ENCODE assay signal across 18 cellular contexts in genomic region chr1:230375795-230376194, GRCh38. TPM values are rescaled to one million over a fixed set of nuclear protein-coding genes. Genes with fewer than 3 reads are reported as not detected.
A peak's percentile ranks its signal among the peaks of the same experiment; 100 is the strongest.
DNase-seq lines count a peak whose midpoint lies in the region; ATAC-seq and TF ChIP-seq lines count a peak whose summit lies in the region.
"Had no signal": no experiment of that assay in that cellular context is flagged by ENCODE, and none has a peak within 500 bp of the region (broad histone marks: within the 10 kb centered on the region; RNA-seq: fewer than 3 reads in every experiment).

No MANE protein-coding gene starts in this region.

- no peak for TF ChIP-seq CTCF in dorsolateral prefrontal cortex (IDR thresholded peaks at IDR 0.05 in 54 of 56, conservative IDR thresholded peaks at IDR 0.05 in 2 of 56; ENCODE audit: low read depth in 1 of 56, partially characterized antibody in 56 of 56)

- H3K27ac ChIP-seq in dorsolateral prefrontal cortex: peak overlapping the region; percentile 51 to 97 (median 88)
- H3K27ac ChIP-seq: foreskin keratinocyte, ovary had no signal

- H3K36me3 Mint-ChIP-seq in activated CD4-positive, alpha-beta T cell treated with anti-CD3 and anti-CD28 coated beads, Interleukin-2, amount 10 ng/mL, durations not matched to agents 24 days and 14 days (ENCODE audit: low read depth): no peaks in the 10 kb centered on the region
- H3K36me3 Mint-ChIP-seq: activated naive CD4-positive, alpha-beta T cell treated with anti-CD3 and anti-CD28 coated beads, Interleukin-2, amount 10 ng/mL, durations not matched to agents 7 days and 5 days had no signal

- intact Hi-C loops in dorsolateral prefrontal cortex (cut with DNase I): loop anchor here (2.0 to 10.0 kb wide), 4 partner anchors 49 to 267 kb away; partner anchors contain the start of genes COG2 (in 1 of the 2) and PGBD5 (in 1 of the 2)
- intact Hi-C loops in activated CD4-positive, alpha-beta T cell treated with anti-CD3 and anti-CD28 coated beads, Interleukin-2, amount 10 ng/mL, durations not matched to agents 24 days and 14 days (cut with micrococcal nuclease): no loop called here

- H3K27me3 Mint-ChIP-seq in activated CD4-positive, alpha-beta T cell treated with anti-CD3 and anti-CD28 coated beads, Interleukin-2, amount 10 ng/mL, durations not matched to agents 24 days and 14 days: peaks cover 9% of the 10 kb centered on the region

- H3K4me1 Mint-ChIP-seq in activated CD4-positive, alpha-beta T cell treated with anti-CD3 and anti-CD28 coated beads, Interleukin-2, amount 10 ng/mL, durations not matched to agents 24 days and 14 days: no peaks in the 10 kb centered on the region
- H3K4me1 Mint-ChIP-seq: activated naive CD4-positive, alpha-beta T cell treated with anti-CD3 and anti-CD28 coated beads, Interleukin-2, amount 10 ng/mL, durations not matched to agents 7 days and 5 days; immature natural killer cell; mesothelial cell of epicardium; stimulated activated naive CD8-positive, alpha-beta T cell treated with anti-CD3 and anti-CD28 coated beads, Interleukin-15, amount 100 ng/mL, for 72 hours had no signal

- peak overlapping the region in 12 of 59 donors; percentile 4 to 42 (median 13) for H3K4me3 ChIP-seq in dorsolateral prefrontal cortex
- H3K4me3 ChIP-seq: GM23338, MG63, ovary had no signal

- DNase-seq in NCI-H1105 (lab: John Stamatoyannopoulos, UW): peak; percentile 38
- peak; percentile 75 for DNase-seq in NCI-H345 (lab: John Stamatoyannopoulos, UW)
- peak in 7 of 10 donors; percentile 57 to 78 (median 65) for DNase-seq in dorsolateral prefrontal cortex
- DNase-seq in nucleus accumbens (lab: John Stamatoyannopoulos, UW): peak in 30 of 56 donors; percentile 20 to 64 (median 44)
- no peak for DNase-seq in activated CD4-positive, alpha-beta T cell treated with anti-CD3 and anti-CD28 coated beads, Interleukin-2, amount 10 ng/mL, durations not matched to agents 24 days and 14 days
- DNase-seq in left lobe of liver (ENCODE audit: low spot score): no peak
- no peak for DNase-seq in AG08396 (ENCODE audit: low spot score)
- DNase-seq in effector CD8-positive, alpha-beta T cell (lab: John Stamatoyannopoulos, UW): no peak
- DNase-seq: activated CD8-positive, alpha-beta memory T cell treated with anti-CD3 and anti-CD28 coated beads, Interleukin-2, amount 50 U/mL, for 48 hours; activated naive CD4-positive, alpha-beta T cell treated with anti-CD3 and anti-CD28 coated beads, Interleukin-2, amount 10 ng/mL, durations not matched to agents 7 days and 5 days; foreskin keratinocyte; immature natural killer cell; MG63; ovary; RPMI8226; stimulated activated naive CD8-positive, alpha-beta T cell treated with anti-CD3 and anti-CD28 coated beads, Interleukin-15, amount 100 ng/mL, for 72 hours had no signal

- peaks cover 16% of the 10 kb centered on the region for H3K9me3 Mint-ChIP-seq in activated CD4-positive, alpha-beta T cell treated with anti-CD3 and anti-CD28 coated beads, Interleukin-2, amount 10 ng/mL, durations not matched to agents 24 days and 14 days

- H3K27me3 ChIP-seq in dorsolateral prefrontal cortex: no peaks in the 10 kb centered on the region
- H3K27me3 ChIP-seq: ovary had no signal

- H3K4me3 Mint-ChIP-seq in activated CD4-positive, alpha-beta T cell treated with anti-CD3 and anti-CD28 coated beads, Interleukin-2, amount 10 ng/mL, durations not matched to agents 24 days and 14 days: no peak overlapping the region
- H3K4me3 Mint-ChIP-seq: activated naive CD4-positive, alpha-beta T cell treated with anti-CD3 and anti-CD28 coated beads, Interleukin-2, amount 10 ng/mL, durations not matched to agents 7 days and 5 days; GM23338; immature natural killer cell; mesothelial cell of epicardium; stimulated activated naive CD8-positive, alpha-beta T cell treated with anti-CD3 and anti-CD28 coated beads, Interleukin-15, amount 100 ng/mL, for 72 hours had no signal

- ATAC-seq in left lobe of liver: no peak
- ATAC-seq: foreskin keratinocyte; GM23338; stimulated activated naive CD8-positive, alpha-beta T cell treated with anti-CD3 and anti-CD28 coated beads, Interleukin-15, amount 100 ng/mL, for 72 hours had no signal

- H3K27ac Mint-ChIP-seq in activated CD4-positive, alpha-beta T cell treated with anti-CD3 and anti-CD28 coated beads, Interleukin-2, amount 10 ng/mL, durations not matched to agents 24 days and 14 days: no peak overlapping the region
- H3K27ac Mint-ChIP-seq: activated naive CD4-positive, alpha-beta T cell treated with anti-CD3 and anti-CD28 coated beads, Interleukin-2, amount 10 ng/mL, durations not matched to agents 7 days and 5 days; GM23338; immature natural killer cell; mesothelial cell of epicardium; stimulated activated naive CD8-positive, alpha-beta T cell treated with anti-CD3 and anti-CD28 coated beads, Interleukin-15, amount 100 ng/mL, for 72 hours had no signal

RNA-seq across cellular contexts. Expression of gene PGBD5, which starts 50.3 kb away (rescaled TPM):
- total RNA-seq in dorsolateral prefrontal cortex (100 to 1,000 TPM in 40 of 120 experiments, 10 to 100 TPM in 80; 42.3 to 119 (median 92.1) TPM), left lobe of liver (7.5 TPM)
- total RNA-seq in activated CD4-positive, alpha-beta T cell treated with anti-CD3 and anti-CD28 coated beads, Interleukin-2, amount 10 ng/mL, durations not matched to agents 24 days and 14 days: 0.09 TPM in 1 of 2 replicates, not detected in the other

Comparison
In these comparisons a context has a peak if more than half of its experiments do, and no peak if none do; other contexts are left out.
1. DNase-seq: peak in NCI-H1105 (single experiment), NCI-H345 (single experiment), dorsolateral prefrontal cortex (7 of 10) and nucleus accumbens (30 of 56); none in activated CD4-positive, alpha-beta T cell treated with anti-CD3 and anti-CD28 coated beads, Interleukin-2, amount 10 ng/mL, durations not matched to agents 24 days and 14 days (single experiment), left lobe of liver (single experiment), AG08396 (single experiment) and effector CD8-positive, alpha-beta T cell (single experiment).